Comparison of ENCODE assay signal across 8 cellular contexts in genomic region chr10:3780766-3781457, GRCh38. TPM values are rescaled to one million over a fixed set of nuclear protein-coding genes. Genes with fewer than 3 reads are reported as not detected.
DNase-seq lines count a peak whose midpoint lies in the region; ATAC-seq and TF ChIP-seq lines count a peak whose summit lies in the region.

No MANE protein-coding gene starts in this region.

- peak overlapping the region; percentile 98 to 100 (median 100) for H3K27ac ChIP-seq in body of pancreas
- H3K27ac ChIP-seq in right lobe of liver: peak overlapping the region; percentile 100
- H3K27ac ChIP-seq in thymus (ENCODE audit: low read depth): peak overlapping the region; percentile 71

- no peak for ATAC-seq in body of pancreas
- no peak for ATAC-seq in right lobe of liver
- ATAC-seq in GM21619 (IDR thresholded peaks at IDR 0.05; ENCODE audit: unreplicated experiment): no peak

- TF ChIP-seq POLR2A in body of pancreas (IDR thresholded peaks at IDR 0.05) (peak in 2 of 3 donors; percentile 11 to 33), right lobe of liver (IDR thresholded peaks at IDR 0.05) (no peak)

- CTCF ChIA-PET in activated CD4-positive, alpha-beta T cell treated with anti-CD3 and anti-CD28 coated beads, Interleukin-2, amount 10 ng/mL, durations not matched to agents 7 days and 5 days (lab: Charles Lee): interaction anchor here (0.6 to 1.5 kb wide), 4 partner anchors 25 to 338 kb away, joined by 3 to 5 read pairs (median 3); no protein-coding TSS in a partner anchor

- POLR2A ChIA-PET in activated CD4-positive, alpha-beta T cell treated with anti-CD3 and anti-CD28 coated beads, Interleukin-2, amount 10 ng/mL, durations not matched to agents 7 days and 5 days (lab: Charles Lee): no interaction called here

- DNase-seq in activated CD4-positive, alpha-beta T cell treated with anti-CD3 and anti-CD28 coated beads, Interleukin-2, amount 10 ng/mL, durations not matched to agents 7 days and 5 days: no peak
- no peak for DNase-seq in activated CD4-positive, alpha-beta T cell treated with anti-CD3 and anti-CD28 coated beads for 48 hours
- DNase-seq in body of pancreas (peak in 2 of 4 donors; percentile 52 to 54), right lobe of liver (no peak), cortex of kidney (lab: John Stamatoyannopoulos, UW) (no peak), mucosa of gallbladder (ENCODE audit: low spot score) (no peak)

- peak overlapping the region; percentile 93 for H3K4me3 Mint-ChIP-seq in activated CD4-positive, alpha-beta T cell treated with anti-CD3 and anti-CD28 coated beads, Interleukin-2, amount 10 ng/mL, durations not matched to agents 7 days and 5 days

- no peaks in the 10 kb centered on the region for H3K27me3 Mint-ChIP-seq in activated CD4-positive, alpha-beta T cell treated with anti-CD3 and anti-CD28 coated beads, Interleukin-2, amount 10 ng/mL, durations not matched to agents 7 days and 5 days

- H3K27ac Mint-ChIP-seq in activated CD4-positive, alpha-beta T cell treated with anti-CD3 and anti-CD28 coated beads, Interleukin-2, amount 10 ng/mL, durations not matched to agents 7 days and 5 days: peak overlapping the region; percentile 97

- H3K4me1 ChIP-seq in body of pancreas: peaks cover 60% of the 10 kb centered on the region
- H3K4me1 ChIP-seq in right lobe of liver: peaks cover 0 to 24% (median 5%) of the 10 kb centered on the region in 4 donors
- H3K4me1 ChIP-seq in thymus (ENCODE audit: control insufficient read depth, insufficient read depth, low read length): peaks cover 25% of the 10 kb centered on the region

- TF ChIP-seq CTCF in body of pancreas (IDR thresholded peaks at IDR 0.05): no peak
- no peak for TF ChIP-seq CTCF in right lobe of liver (IDR thresholded peaks at IDR 0.05)

- H3K27me3 ChIP-seq in body of pancreas (no peaks in the 10 kb centered on the region), right lobe of liver (no peaks in the 10 kb centered on the region), thymus (ENCODE audit: control insufficient read depth, insufficient read depth) (no peaks in the 10 kb centered on the region)

- no peaks in the 10 kb centered on the region for H3K9me3 ChIP-seq in body of pancreas
- H3K9me3 ChIP-seq in right lobe of liver: no peaks in the 10 kb centered on the region
- H3K9me3 ChIP-seq in thymus (ENCODE audit: control insufficient read depth): no peaks in the 10 kb centered on the region

- intact Hi-C loops in body of pancreas (cut with DNase I) (no loop called here), right lobe of liver (cut with DNase I) (no loop called here)

- peaks cover 26 to 27% of the 10 kb centered on the region in 2 donors for H3K36me3 ChIP-seq in body of pancreas (replicated peaks in 1 of 2; ENCODE audit: insufficient read depth in 1 of 2, low read depth in 2 of 2)
- peaks cover 14 to 65% (median 46%) of the 10 kb centered on the region in 4 donors for H3K36me3 ChIP-seq in right lobe of liver
- peaks cover 53% of the 10 kb centered on the region for H3K36me3 ChIP-seq in thymus (ENCODE audit: control insufficient read depth, insufficient read depth)

- H3K4me1 Mint-ChIP-seq in activated CD4-positive, alpha-beta T cell treated with anti-CD3 and anti-CD28 coated beads, Interleukin-2, amount 10 ng/mL, durations not matched to agents 7 days and 5 days: peaks cover 65% of the 10 kb centered on the region

- 73 to 76% methylated on average over 15 to 16 of the region's 16 CpGs for WGBS in body of pancreas, 2 donors
- 46% methylated on average over 15 of the region's 16 CpGs for WGBS in right lobe of liver (ENCODE audit: insufficient coverage, low coverage, low lambda C conversion rate, missing lambda C conversion rate)
- 94% methylated on average over 16 of the region's 16 CpGs for WGBS in thymus

- H3K4me3 ChIP-seq in body of pancreas (no peak overlapping the region), right lobe of liver (peak overlapping the region; percentile 13 to 72 (median 66)), thymus (ENCODE audit: low read length) (peak overlapping the region; percentile 19)

- peaks cover 82% of the 10 kb centered on the region for H3K36me3 Mint-ChIP-seq in activated CD4-positive, alpha-beta T cell treated with anti-CD3 and anti-CD28 coated beads, Interleukin-2, amount 10 ng/mL, durations not matched to agents 7 days and 5 days (ENCODE audit: low read depth)

- H3K9me3 Mint-ChIP-seq in activated CD4-positive, alpha-beta T cell treated with anti-CD3 and anti-CD28 coated beads, Interleukin-2, amount 10 ng/mL, durations not matched to agents 7 days and 5 days: no peaks in the 10 kb centered on the region

RNA-seq across cellular contexts. Expression of gene KLF6, which starts 4.1 kb away (rescaled TPM):
- total RNA-seq in activated CD4-positive, alpha-beta T cell treated with anti-CD3 and anti-CD28 coated beads, Interleukin-2, amount 10 ng/mL, durations not matched to agents 7 days and 5 days: 100 to 1,000 TPM; 155 to 167 TPM
- total RNA-seq in body of pancreas (100 to 1,000 TPM in 1 of 2 donors, 10 to 100 TPM in 1; 92.1 to 294 TPM), right lobe of liver (10 to 100 TPM; 25.2 to 86.4 (median 75.2) TPM), mucosa of gallbladder (165 TPM)
- 65.8 TPM for polyA plus RNA-seq in thymus

Comparison
In these comparisons a context has a peak if more than half of its experiments do, and no peak if none do; other contexts are left out.
1. H3K4me3 ChIP-seq: peak in right lobe of liver (3 of 3) and thymus (single experiment); none in body of pancreas (0 of 2).
2. Peak in every context shown above with its lines, with median percentiles within 50 percentile points of each other: H3K27ac ChIP-seq.